1 cellular context compared by ENCODE assay signal in the genomic region with DNA sequence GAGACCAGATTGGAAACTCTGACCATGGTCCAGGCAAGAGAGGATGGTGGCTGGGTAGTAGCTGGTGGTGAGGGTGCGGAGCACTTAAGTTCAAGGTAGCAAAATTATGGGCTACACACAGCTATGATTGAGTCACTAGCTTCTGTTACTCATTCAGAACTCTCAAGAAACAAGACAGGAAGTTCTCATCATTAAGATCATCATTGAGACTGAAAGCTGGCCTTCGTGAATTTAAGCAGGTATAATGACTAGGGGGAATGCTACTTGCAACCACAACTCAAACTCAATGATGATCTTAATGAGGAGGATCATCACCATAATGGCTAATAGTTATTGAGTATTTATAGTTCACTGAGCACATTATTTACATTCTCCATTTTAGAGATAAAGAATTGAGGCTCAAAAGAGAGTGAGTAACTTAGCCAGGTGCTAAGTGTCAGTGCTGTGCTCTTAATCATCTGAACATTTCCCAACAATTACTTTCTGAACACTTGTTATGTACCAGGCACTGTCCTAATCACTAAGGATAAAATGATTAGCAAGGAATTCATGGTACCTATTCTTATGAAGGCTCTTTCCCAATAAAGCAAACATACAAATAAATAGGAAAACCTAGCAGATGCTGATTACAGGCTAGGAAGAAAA.
TF ChIP-seq lines count a peak whose summit lies in the region.

No MANE protein-coding gene starts in this region.

TF ChIP-seq in GM12878, 131 proteins besides CTCF, POLR2A, EP300 and RAD21 (continued from another document and continues in another):
- TF ChIP-seq, protein P1, sequence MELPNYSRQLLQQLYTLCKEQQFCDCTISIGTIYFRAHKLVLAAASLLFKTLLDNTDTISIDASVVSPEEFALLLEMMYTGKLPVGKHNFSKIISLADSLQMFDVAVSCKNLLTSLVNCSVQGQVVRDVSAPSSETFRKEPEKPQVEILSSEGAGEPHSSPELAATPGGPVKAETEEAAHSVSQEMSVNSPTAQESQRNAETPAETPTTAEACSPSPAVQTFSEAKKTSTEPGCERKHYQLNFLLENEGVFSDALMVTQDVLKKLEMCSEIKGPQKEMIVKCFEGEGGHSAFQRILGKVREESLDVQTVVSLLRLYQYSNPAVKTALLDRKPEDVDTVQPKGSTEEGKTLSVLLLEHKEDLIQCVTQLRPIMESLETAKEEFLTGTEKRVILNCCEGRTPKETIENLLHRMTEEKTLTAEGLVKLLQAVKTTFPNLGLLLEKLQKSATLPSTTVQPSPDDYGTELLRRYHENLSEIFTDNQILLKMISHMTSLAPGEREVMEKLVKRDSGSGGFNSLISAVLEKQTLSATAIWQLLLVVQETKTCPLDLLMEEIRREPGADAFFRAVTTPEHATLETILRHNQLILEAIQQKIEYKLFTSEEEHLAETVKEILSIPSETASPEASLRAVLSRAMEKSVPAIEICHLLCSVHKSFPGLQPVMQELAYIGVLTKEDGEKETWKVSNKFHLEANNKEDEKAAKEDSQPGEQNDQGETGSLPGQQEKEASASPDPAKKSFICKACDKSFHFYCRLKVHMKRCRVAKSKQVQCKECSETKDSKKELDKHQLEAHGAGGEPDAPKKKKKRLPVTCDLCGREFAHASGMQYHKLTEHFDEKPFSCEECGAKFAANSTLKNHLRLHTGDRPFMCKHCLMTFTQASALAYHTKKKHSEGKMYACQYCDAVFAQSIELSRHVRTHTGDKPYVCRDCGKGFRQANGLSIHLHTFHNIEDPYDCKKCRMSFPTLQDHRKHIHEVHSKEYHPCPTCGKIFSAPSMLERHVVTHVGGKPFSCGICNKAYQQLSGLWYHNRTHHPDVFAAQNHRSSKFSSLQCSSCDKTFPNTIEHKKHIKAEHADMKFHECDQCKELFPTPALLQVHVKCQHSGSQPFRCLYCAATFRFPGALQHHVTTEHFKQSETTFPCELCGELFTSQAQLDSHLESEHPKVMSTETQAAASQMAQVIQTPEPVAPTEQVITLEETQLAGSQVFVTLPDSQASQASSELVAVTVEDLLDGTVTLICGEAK (IDR thresholded peaks at IDR 0.05; ENCODE audit: borderline replicate concordance), result no peak
- TF ChIP-seq HDAC2 (IDR thresholded peaks at IDR 0.05) (no peak), TCF7 (IDR thresholded peaks at IDR 0.05; ENCODE audit: borderline replicate concordance) (no peak), BMI1 (IDR thresholded peaks at IDR 0.05; ENCODE audit: borderline replicate concordance) (no peak), IKZF1 (conservative IDR thresholded peaks at IDR 0.05) (no peak), TAF1 (IDR thresholded peaks at IDR 0.05; ENCODE audit: borderline replicate concordance, low read depth, low read length) (no peak), GABPA (IDR thresholded peaks at IDR 0.05; ENCODE audit: low read depth) (no peak), SMAD5 (IDR thresholded peaks at IDR 0.05; ENCODE audit: low read depth) (no peak), PAX8 (IDR thresholded peaks at IDR 0.05) (no peak), MYB (IDR thresholded peaks at IDR 0.05; ENCODE audit: borderline replicate concordance, low read depth, low read length) (no peak), SUPT20H (IDR thresholded peaks at IDR 0.05; ENCODE audit: borderline replicate concordance, control insufficient read depth, low read depth, low read length) (no peak), ZNF24 (IDR thresholded peaks at IDR 0.05) (0 out of 2 replicates have a peak, but pooled peaks have one; percentile 44), CREM (IDR thresholded peaks at IDR 0.05; ENCODE audit: low read depth) (no peak), SMAD1 (IDR thresholded peaks at IDR 0.05; ENCODE audit: low read depth, partially characterized antibody) (no peak), SIX5 (IDR thresholded peaks at IDR 0.05; ENCODE audit: low read depth, low read length, severe bottlenecking) (no peak), CHD1 (IDR thresholded peaks at IDR 0.05; ENCODE audit: low read depth, low read length) (no peak)
- TF ChIP-seq, protein P2, sequence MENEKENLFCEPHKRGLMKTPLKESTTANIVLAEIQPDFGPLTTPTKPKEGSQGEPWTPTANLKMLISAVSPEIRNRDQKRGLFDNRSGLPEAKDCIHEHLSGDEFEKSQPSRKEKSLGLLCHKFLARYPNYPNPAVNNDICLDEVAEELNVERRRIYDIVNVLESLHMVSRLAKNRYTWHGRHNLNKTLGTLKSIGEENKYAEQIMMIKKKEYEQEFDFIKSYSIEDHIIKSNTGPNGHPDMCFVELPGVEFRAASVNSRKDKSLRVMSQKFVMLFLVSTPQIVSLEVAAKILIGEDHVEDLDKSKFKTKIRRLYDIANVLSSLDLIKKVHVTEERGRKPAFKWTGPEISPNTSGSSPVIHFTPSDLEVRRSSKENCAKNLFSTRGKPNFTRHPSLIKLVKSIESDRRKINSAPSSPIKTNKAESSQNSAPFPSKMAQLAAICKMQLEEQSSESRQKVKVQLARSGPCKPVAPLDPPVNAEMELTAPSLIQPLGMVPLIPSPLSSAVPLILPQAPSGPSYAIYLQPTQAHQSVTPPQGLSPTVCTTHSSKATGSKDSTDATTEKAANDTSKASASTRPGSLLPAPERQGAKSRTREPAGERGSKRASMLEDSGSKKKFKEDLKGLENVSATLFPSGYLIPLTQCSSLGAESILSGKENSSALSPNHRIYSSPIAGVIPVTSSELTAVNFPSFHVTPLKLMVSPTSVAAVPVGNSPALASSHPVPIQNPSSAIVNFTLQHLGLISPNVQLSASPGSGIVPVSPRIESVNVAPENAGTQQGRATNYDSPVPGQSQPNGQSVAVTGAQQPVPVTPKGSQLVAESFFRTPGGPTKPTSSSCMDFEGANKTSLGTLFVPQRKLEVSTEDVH (IDR thresholded peaks at IDR 0.05; ENCODE audit: low read depth, partially characterized antibody), result no peak
- TF ChIP-seq, protein P3, sequence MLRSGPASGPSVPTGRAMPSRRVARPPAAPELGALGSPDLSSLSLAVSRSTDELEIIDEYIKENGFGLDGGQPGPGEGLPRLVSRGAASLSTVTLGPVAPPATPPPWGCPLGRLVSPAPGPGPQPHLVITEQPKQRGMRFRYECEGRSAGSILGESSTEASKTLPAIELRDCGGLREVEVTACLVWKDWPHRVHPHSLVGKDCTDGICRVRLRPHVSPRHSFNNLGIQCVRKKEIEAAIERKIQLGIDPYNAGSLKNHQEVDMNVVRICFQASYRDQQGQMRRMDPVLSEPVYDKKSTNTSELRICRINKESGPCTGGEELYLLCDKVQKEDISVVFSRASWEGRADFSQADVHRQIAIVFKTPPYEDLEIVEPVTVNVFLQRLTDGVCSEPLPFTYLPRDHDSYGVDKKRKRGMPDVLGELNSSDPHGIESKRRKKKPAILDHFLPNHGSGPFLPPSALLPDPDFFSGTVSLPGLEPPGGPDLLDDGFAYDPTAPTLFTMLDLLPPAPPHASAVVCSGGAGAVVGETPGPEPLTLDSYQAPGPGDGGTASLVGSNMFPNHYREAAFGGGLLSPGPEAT (IDR thresholded peaks at IDR 0.05; ENCODE audit: low read depth), result no peak
- TF ChIP-seq, protein P4, sequence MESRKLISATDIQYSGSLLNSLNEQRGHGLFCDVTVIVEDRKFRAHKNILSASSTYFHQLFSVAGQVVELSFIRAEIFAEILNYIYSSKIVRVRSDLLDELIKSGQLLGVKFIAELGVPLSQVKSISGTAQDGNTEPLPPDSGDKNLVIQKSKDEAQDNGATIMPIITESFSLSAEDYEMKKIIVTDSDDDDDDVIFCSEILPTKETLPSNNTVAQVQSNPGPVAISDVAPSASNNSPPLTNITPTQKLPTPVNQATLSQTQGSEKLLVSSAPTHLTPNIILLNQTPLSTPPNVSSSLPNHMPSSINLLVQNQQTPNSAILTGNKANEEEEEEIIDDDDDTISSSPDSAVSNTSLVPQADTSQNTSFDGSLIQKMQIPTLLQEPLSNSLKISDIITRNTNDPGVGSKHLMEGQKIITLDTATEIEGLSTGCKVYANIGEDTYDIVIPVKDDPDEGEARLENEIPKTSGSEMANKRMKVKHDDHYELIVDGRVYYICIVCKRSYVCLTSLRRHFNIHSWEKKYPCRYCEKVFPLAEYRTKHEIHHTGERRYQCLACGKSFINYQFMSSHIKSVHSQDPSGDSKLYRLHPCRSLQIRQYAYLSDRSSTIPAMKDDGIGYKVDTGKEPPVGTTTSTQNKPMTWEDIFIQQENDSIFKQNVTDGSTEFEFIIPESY (IDR thresholded peaks at IDR 0.05), result no peak
- TF ChIP-seq, protein P5, sequence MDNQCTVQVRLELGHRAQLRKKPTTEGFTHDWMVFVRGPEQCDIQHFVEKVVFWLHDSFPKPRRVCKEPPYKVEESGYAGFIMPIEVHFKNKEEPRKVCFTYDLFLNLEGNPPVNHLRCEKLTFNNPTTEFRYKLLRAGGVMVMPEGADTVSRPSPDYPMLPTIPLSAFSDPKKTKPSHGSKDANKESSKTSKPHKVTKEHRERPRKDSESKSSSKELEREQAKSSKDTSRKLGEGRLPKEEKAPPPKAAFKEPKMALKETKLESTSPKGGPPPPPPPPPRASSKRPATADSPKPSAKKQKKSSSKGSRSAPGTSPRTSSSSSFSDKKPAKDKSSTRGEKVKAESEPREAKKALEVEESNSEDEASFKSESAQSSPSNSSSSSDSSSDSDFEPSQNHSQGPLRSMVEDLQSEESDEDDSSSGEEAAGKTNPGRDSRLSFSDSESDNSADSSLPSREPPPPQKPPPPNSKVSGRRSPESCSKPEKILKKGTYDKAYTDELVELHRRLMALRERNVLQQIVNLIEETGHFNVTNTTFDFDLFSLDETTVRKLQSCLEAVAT (IDR thresholded peaks at IDR 0.05), result no peak
- TF ChIP-seq, protein P6, sequence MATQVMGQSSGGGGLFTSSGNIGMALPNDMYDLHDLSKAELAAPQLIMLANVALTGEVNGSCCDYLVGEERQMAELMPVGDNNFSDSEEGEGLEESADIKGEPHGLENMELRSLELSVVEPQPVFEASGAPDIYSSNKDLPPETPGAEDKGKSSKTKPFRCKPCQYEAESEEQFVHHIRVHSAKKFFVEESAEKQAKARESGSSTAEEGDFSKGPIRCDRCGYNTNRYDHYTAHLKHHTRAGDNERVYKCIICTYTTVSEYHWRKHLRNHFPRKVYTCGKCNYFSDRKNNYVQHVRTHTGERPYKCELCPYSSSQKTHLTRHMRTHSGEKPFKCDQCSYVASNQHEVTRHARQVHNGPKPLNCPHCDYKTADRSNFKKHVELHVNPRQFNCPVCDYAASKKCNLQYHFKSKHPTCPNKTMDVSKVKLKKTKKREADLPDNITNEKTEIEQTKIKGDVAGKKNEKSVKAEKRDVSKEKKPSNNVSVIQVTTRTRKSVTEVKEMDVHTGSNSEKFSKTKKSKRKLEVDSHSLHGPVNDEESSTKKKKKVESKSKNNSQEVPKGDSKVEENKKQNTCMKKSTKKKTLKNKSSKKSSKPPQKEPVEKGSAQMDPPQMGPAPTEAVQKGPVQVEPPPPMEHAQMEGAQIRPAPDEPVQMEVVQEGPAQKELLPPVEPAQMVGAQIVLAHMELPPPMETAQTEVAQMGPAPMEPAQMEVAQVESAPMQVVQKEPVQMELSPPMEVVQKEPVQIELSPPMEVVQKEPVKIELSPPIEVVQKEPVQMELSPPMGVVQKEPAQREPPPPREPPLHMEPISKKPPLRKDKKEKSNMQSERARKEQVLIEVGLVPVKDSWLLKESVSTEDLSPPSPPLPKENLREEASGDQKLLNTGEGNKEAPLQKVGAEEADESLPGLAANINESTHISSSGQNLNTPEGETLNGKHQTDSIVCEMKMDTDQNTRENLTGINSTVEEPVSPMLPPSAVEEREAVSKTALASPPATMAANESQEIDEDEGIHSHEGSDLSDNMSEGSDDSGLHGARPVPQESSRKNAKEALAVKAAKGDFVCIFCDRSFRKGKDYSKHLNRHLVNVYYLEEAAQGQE (IDR thresholded peaks at IDR 0.05; ENCODE audit: low read depth, low read length), result no peak
- TF ChIP-seq, protein P7, sequence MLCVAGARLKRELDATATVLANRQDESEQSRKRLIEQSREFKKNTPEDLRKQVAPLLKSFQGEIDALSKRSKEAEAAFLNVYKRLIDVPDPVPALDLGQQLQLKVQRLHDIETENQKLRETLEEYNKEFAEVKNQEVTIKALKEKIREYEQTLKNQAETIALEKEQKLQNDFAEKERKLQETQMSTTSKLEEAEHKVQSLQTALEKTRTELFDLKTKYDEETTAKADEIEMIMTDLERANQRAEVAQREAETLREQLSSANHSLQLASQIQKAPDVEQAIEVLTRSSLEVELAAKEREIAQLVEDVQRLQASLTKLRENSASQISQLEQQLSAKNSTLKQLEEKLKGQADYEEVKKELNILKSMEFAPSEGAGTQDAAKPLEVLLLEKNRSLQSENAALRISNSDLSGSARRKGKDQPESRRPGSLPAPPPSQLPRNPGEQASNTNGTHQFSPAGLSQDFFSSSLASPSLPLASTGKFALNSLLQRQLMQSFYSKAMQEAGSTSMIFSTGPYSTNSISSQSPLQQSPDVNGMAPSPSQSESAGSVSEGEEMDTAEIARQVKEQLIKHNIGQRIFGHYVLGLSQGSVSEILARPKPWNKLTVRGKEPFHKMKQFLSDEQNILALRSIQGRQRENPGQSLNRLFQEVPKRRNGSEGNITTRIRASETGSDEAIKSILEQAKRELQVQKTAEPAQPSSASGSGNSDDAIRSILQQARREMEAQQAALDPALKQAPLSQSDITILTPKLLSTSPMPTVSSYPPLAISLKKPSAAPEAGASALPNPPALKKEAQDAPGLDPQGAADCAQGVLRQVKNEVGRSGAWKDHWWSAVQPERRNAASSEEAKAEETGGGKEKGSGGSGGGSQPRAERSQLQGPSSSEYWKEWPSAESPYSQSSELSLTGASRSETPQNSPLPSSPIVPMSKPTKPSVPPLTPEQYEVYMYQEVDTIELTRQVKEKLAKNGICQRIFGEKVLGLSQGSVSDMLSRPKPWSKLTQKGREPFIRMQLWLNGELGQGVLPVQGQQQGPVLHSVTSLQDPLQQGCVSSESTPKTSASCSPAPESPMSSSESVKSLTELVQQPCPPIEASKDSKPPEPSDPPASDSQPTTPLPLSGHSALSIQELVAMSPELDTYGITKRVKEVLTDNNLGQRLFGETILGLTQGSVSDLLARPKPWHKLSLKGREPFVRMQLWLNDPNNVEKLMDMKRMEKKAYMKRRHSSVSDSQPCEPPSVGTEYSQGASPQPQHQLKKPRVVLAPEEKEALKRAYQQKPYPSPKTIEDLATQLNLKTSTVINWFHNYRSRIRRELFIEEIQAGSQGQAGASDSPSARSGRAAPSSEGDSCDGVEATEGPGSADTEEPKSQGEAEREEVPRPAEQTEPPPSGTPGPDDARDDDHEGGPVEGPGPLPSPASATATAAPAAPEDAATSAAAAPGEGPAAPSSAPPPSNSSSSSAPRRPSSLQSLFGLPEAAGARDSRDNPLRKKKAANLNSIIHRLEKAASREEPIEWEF (IDR thresholded peaks at IDR 0.05; ENCODE audit: insufficient replicate concordance, low read depth, low read length), result no peak
- TF ChIP-seq, protein P8, sequence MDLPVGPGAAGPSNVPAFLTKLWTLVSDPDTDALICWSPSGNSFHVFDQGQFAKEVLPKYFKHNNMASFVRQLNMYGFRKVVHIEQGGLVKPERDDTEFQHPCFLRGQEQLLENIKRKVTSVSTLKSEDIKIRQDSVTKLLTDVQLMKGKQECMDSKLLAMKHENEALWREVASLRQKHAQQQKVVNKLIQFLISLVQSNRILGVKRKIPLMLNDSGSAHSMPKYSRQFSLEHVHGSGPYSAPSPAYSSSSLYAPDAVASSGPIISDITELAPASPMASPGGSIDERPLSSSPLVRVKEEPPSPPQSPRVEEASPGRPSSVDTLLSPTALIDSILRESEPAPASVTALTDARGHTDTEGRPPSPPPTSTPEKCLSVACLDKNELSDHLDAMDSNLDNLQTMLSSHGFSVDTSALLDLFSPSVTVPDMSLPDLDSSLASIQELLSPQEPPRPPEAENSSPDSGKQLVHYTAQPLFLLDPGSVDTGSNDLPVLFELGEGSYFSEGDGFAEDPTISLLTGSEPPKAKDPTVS (IDR thresholded peaks at IDR 0.05; ENCODE audit: low read depth, low read length), result no peak
- TF ChIP-seq, protein P9, sequence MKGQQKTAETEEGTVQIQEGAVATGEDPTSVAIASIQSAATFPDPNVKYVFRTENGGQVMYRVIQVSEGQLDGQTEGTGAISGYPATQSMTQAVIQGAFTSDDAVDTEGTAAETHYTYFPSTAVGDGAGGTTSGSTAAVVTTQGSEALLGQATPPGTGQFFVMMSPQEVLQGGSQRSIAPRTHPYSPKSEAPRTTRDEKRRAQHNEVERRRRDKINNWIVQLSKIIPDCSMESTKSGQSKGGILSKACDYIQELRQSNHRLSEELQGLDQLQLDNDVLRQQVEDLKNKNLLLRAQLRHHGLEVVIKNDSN (IDR thresholded peaks at IDR 0.05; ENCODE audit: borderline replicate concordance, extremely low read length, insufficient read depth, low read depth, low read length), result no peak
